Comparison of ENCODE assay signal across 8 cellular contexts in genomic region chr22:30304495-30305244, GRCh38. TPM values are rescaled to one million over a fixed set of nuclear protein-coding genes. Genes with fewer than 3 reads are reported as not detected.
DNase-seq lines count a peak whose midpoint lies in the region; ATAC-seq, FAIRE-seq and TF ChIP-seq lines count a peak whose summit lies in the region.

No MANE protein-coding gene starts in this region.

- H4K20me1 ChIP-seq in Karpas-422 (ENCODE audit: insufficient read depth, low read depth, low read length) = 0 out of 2 replicates have a peak, but pooled peaks cover 4% of the 10 kb centered on the region

- H3K36me3 ChIP-seq in Karpas-422 (ENCODE audit: insufficient read depth, low read length) = no peaks in the 10 kb centered on the region

- FAIRE-seq in frontal cortex (lab: Jason Lieb, UNC) = no peak

- TF ChIP-seq CTCF in CD14-positive monocyte (IDR thresholded peaks at IDR 0.05) = no peak
- TF ChIP-seq CTCF in natural killer cell (IDR thresholded peaks at IDR 0.05) = no peak

- H3K79me2 ChIP-seq in Karpas-422 (ENCODE audit: low read length) = peaks cover 26% of the 10 kb centered on the region; the same call in 1 of the 2 replicates

- H3K4me1 ChIP-seq in Karpas-422 (ENCODE audit: low read length) = peaks cover 71% of the 10 kb centered on the region

- H3K9me3 Mint-ChIP-seq in CD14-positive monocyte = peaks cover 0 to 2% (median 0%) of the 10 kb centered on the region in 7 donors
- no peaks in the 10 kb centered on the region for H3K9me3 Mint-ChIP-seq in central memory CD8-positive, alpha-beta T cell
- H3K9me3 Mint-ChIP-seq in natural killer cell = no peaks in the 10 kb centered on the region

- peaks cover 39% of the 10 kb centered on the region in 2 donors for H3K36me3 Mint-ChIP-seq in CD14-positive monocyte
- peaks cover 12% of the 10 kb centered on the region for H3K36me3 Mint-ChIP-seq in central memory CD8-positive, alpha-beta T cell (ENCODE audit: insufficient read depth)
- H3K36me3 Mint-ChIP-seq in natural killer cell = no peaks in the 10 kb centered on the region

- intact Hi-C loops in CD14-positive monocyte (cut with micrococcal nuclease) (loop anchor here in 1 of 2 donors (10.0 kb wide), 1 partner anchor 50 kb away; the partner anchor contains the start of genes CCDC157 and SF3A1), natural killer cell (cut with micrococcal nuclease) (loop anchor here (5.0 kb wide), 1 partner anchor 48 kb away; no protein-coding TSS in a partner anchor)

- no peak overlapping the region for H3K9ac ChIP-seq in Karpas-422 (ENCODE audit: low read length)

- no peaks in the 10 kb centered on the region for H3K9me2 ChIP-seq in Karpas-422 (replicated peaks; ENCODE audit: insufficient read depth, low read length)

- H3K27ac Mint-ChIP-seq in CD14-positive monocyte (peak overlapping the region; percentile 84 to 95 (median 93)), natural killer cell (peak overlapping the region; percentile 87 to 95)
- peak overlapping the region; percentile 92 for H3K27ac Mint-ChIP-seq in central memory CD8-positive, alpha-beta T cell (ENCODE audit: low read depth)

- H3K4me1 Mint-ChIP-seq in CD14-positive monocyte (peaks cover 90% of the 10 kb centered on the region), natural killer cell (peaks cover 77 to 87% of the 10 kb centered on the region in 2 donors)
- H3K4me1 Mint-ChIP-seq in central memory CD8-positive, alpha-beta T cell = peaks cover 84% of the 10 kb centered on the region

- DNase-seq in CD14-positive monocyte (ENCODE audit: low spot score) (no peak), Karpas-422 (no peak), natural killer cell (no peak), frontal cortex (ENCODE audit: low spot score in 2 of 2) (no peak), NCI-H524 treated with DMSO at 0.1 percent for 48 hours (lab: John Stamatoyannopoulos, UW) (no peak), glomerular visceral epithelial cell (ENCODE audit: extremely low spot score) (no peak)
- DNase-seq in central memory CD8-positive, alpha-beta T cell (ENCODE audit: low spot score in 2 of 2) = no peak
- DNase-seq in stimulated activated naive CD4-positive, alpha-beta T cell treated with Interleukin-2 at 50 U/mL for 16 hours (lab: John Stamatoyannopoulos, UW) = no peak

- no peak overlapping the region for H3K4me3 ChIP-seq in Karpas-422 (ENCODE audit: low read length)

- ATAC-seq in central memory CD8-positive, alpha-beta T cell (replicated peaks; ENCODE audit: extremely low read depth, poor library complexity, severe bottlenecking) = no peak
- no peak for ATAC-seq in natural killer cell

- H3K27ac ChIP-seq in Karpas-422 (ENCODE audit: low read length) = peak overlapping the region; percentile 52; the same call in 1 of the 2 replicates

- H3K4me2 ChIP-seq in Karpas-422 (ENCODE audit: low read depth, low read length, poor library complexity, severe bottlenecking) = no peak overlapping the region

- H3K4me3 Mint-ChIP-seq in CD14-positive monocyte (peak overlapping the region; percentile 34 to 76), natural killer cell (peak overlapping the region; percentile 79)
- peak overlapping the region; percentile 76 for H3K4me3 Mint-ChIP-seq in central memory CD8-positive, alpha-beta T cell

- H2AFZ ChIP-seq in Karpas-422 (ENCODE audit: low read length) = no peak overlapping the region

- H3K9me3 ChIP-seq in Karpas-422 (ENCODE audit: low read length) = no peaks in the 10 kb centered on the region

- peaks cover 0 to 3% (median 2%) of the 10 kb centered on the region in 3 donors for H3K27me3 Mint-ChIP-seq in CD14-positive monocyte (ENCODE audit: low read depth in 3 of 3)
- no peaks in the 10 kb centered on the region for H3K27me3 Mint-ChIP-seq in central memory CD8-positive, alpha-beta T cell
- no peaks in the 10 kb centered on the region for H3K27me3 Mint-ChIP-seq in natural killer cell (ENCODE audit: low read depth in 2 of 2)

- no peaks in the 10 kb centered on the region for H3K27me3 ChIP-seq in Karpas-422 (ENCODE audit: low read length)

RNA-seq across cellular contexts. Expression of gene CASTOR1, which starts 15.4 kb away (rescaled TPM):
- 1 to 10 TPM; 6.4 to 6.5 TPM for polyA plus RNA-seq in CD14-positive monocyte
- 3.2 and 8.4 TPM in 2 replicates for total RNA-seq in Karpas-422 (2014; rRNA removed; shearing (Covaris generic); ENCODE audit: low replicate concordance)
- total RNA-seq in natural killer cell (10 to 100 TPM in 1 of 3 donors, 1 to 10 TPM in 2; 7.0 to 11.9 (median 8.8) TPM), frontal cortex (2.4 TPM)

RNA-seq across cellular contexts. Expression of gene TBC1D10A, which starts 22.1 kb away (rescaled TPM):
- polyA plus RNA-seq in CD14-positive monocyte = 10 to 100 TPM; 13.4 to 21.8 TPM
- 7.6 and 16.9 TPM in 2 replicates for total RNA-seq in Karpas-422 (2014; rRNA removed; shearing (Covaris generic); ENCODE audit: low replicate concordance)
- total RNA-seq in natural killer cell (10 to 100 TPM; 38.9 to 48.0 (median 47.9) TPM), frontal cortex (10.6 TPM)

RNA-seq across cellular contexts. Expression of gene OSM, which starts 38.0 kb away (rescaled TPM):
- polyA plus RNA-seq in CD14-positive monocyte = 100 to 1,000 TPM in 1 of 2 donors, 10 to 100 TPM in 1; 48.0 to 146 TPM
- total RNA-seq in Karpas-422 (2014; rRNA removed; shearing (Covaris generic); ENCODE audit: low replicate concordance) = not detected in 2 replicates
- 100 to 1,000 TPM in 1 of 3 donors, 10 to 100 TPM in 2; 17.4 to 142 (median 18.1) TPM for total RNA-seq in natural killer cell
- 0.41 TPM for total RNA-seq in frontal cortex

RNA-seq across cellular contexts. Expression of gene SF3A1, which starts 52.0 kb away (rescaled TPM):
- 10 to 100 TPM; 34.7 to 52.1 TPM for polyA plus RNA-seq in CD14-positive monocyte
- total RNA-seq in Karpas-422 (2014; rRNA removed; shearing (Covaris generic); ENCODE audit: low replicate concordance) = 79.0 and 111 TPM in 2 replicates
- 100 to 1,000 TPM; 309 to 340 (median 319) TPM for total RNA-seq in natural killer cell
- 13.9 TPM for total RNA-seq in frontal cortex

RNA-seq across cellular contexts. Expression of gene CCDC157, which starts 52.1 kb away (rescaled TPM):
- polyA plus RNA-seq in CD14-positive monocyte = under 1 TPM; 0.50 to 0.54 TPM
- 0.69 and 0.82 TPM in 2 replicates for total RNA-seq in Karpas-422 (2014; rRNA removed; shearing (Covaris generic); ENCODE audit: low replicate concordance)
- total RNA-seq in natural killer cell (1 to 10 TPM; 7.7 to 9.7 (median 8.4) TPM), frontal cortex (5.3 TPM)

Comparison
In these comparisons a context has a peak if more than half of its experiments do, and no peak if none do; other contexts are left out.
1. RNA of gene OSM, which starts 38.0 kb away (total RNA-seq): 17.4 to 142 TPM in natural killer cell; 0.41 TPM in frontal cortex (single experiment) and not detected in Karpas-422; every median in the first group is over 10 times any median in the second.
2. Peak in every context shown above with its lines, with median percentiles within 50 percentile points of each other: H3K27ac Mint-ChIP-seq and H3K4me3 Mint-ChIP-seq.